In genomic region chr15:76139368-76140068, GRCh38 we compare ENCODE assay signal across 8 cellular contexts.
DNase-seq lines count a peak whose midpoint lies in the region; ATAC-seq lines count a peak whose summit lies in the region.

No MANE protein-coding gene starts in this region.

- H3K27me3 ChIP-seq in effector memory CD4-positive, alpha-beta T cell (replicated peaks; ENCODE audit: control insufficient read depth, insufficient read depth, low read length, poor library complexity, severe bottlenecking), result no peaks in the 10 kb centered on the region

- H3K9me3 Mint-ChIP-seq in activated CD4-positive, alpha-beta memory T cell treated with anti-CD3 and anti-CD28 coated beads for 36 hours, result peaks cover 4% of the 10 kb centered on the region
- H3K9me3 Mint-ChIP-seq in memory B cell, result peaks cover 2% of the 10 kb centered on the region

- no peak overlapping the region for H3K4me3 ChIP-seq in effector memory CD4-positive, alpha-beta T cell (ENCODE audit: insufficient read depth, low read depth, low read length, poor library complexity, severe bottlenecking)

- CTCF ChIA-PET in activated CD4-positive, alpha-beta memory T cell treated with anti-CD3 and anti-CD28 coated beads for 36 hours (lab: Charles Lee), result interaction anchor here (0.7 to 21.0 kb wide), 37 partner anchors 9 to 1404 kb away, joined by 3 to 441 read pairs (median 6); partner anchors contain the start of gene TMEM266

- H3K4me1 ChIP-seq in effector memory CD4-positive, alpha-beta T cell (ENCODE audit: control insufficient read depth, insufficient read depth, low read length, poor library complexity, severe bottlenecking), result no peaks in the 10 kb centered on the region

- no peak overlapping the region for H3K27ac ChIP-seq in effector memory CD4-positive, alpha-beta T cell (ENCODE audit: insufficient read depth, low read length, poor library complexity, severe bottlenecking)

- H3K36me3 ChIP-seq in effector memory CD4-positive, alpha-beta T cell (ENCODE audit: control insufficient read depth, insufficient read depth, low read length), result no peaks in the 10 kb centered on the region

- peaks cover 26% of the 10 kb centered on the region for H3K27me3 Mint-ChIP-seq in activated CD4-positive, alpha-beta memory T cell treated with anti-CD3 and anti-CD28 coated beads for 36 hours
- peaks cover 16% of the 10 kb centered on the region for H3K27me3 Mint-ChIP-seq in memory B cell

- H3K9me3 ChIP-seq in effector memory CD4-positive, alpha-beta T cell (ENCODE audit: control insufficient read depth, low read length), result no peaks in the 10 kb centered on the region

- ATAC-seq in HG02870 (IDR thresholded peaks at IDR 0.05; ENCODE audit: unreplicated experiment) (peak; percentile 47), memory B cell (ENCODE audit: low read depth) (peak; percentile 93), HG02970 (IDR thresholded peaks at IDR 0.05; ENCODE audit: low FRiP score, unreplicated experiment) (no peak)

- H3K27ac Mint-ChIP-seq in activated CD4-positive, alpha-beta memory T cell treated with anti-CD3 and anti-CD28 coated beads for 36 hours, result no peak overlapping the region
- no peak overlapping the region for H3K27ac Mint-ChIP-seq in memory B cell

- DNase-seq in ELF-1 (ENCODE audit: low read depth, low spot score) (peak; percentile 92), NCI-H526 treated with DMSO at 0.1 percent for 48 hours (lab: John Stamatoyannopoulos, UW) (peak; percentile 30), memory B cell (ENCODE audit: low spot score in 2 of 2) (peak; percentile 78 to 83)
- DNase-seq in activated CD4-positive, alpha-beta memory T cell treated with anti-CD3 and anti-CD28 coated beads for 36 hours, result peak; percentile 84
- DNase-seq in effector memory CD4-positive, alpha-beta T cell, result peak; percentile 16 to 42 (median 16)
- peak; percentile 51 to 55 for DNase-seq in stimulated activated CD8-positive, alpha-beta memory T cell treated with anti-CD3 and anti-CD28 coated beads, Interleukin-15, amount 100 ng/mL, for 48 hours (ENCODE audit: low read depth in 2 of 2)

- peaks cover 9% of the 10 kb centered on the region for H3K4me1 Mint-ChIP-seq in activated CD4-positive, alpha-beta memory T cell treated with anti-CD3 and anti-CD28 coated beads for 36 hours (ENCODE audit: low read depth)
- peaks cover 3% of the 10 kb centered on the region for H3K4me1 Mint-ChIP-seq in memory B cell

- intact Hi-C loops in activated CD4-positive, alpha-beta memory T cell treated with anti-CD3 and anti-CD28 coated beads for 36 hours (cut with micrococcal nuclease), result loop anchor here (1.0 to 10.0 kb wide), 4 partner anchors 12 to 415 kb away; a partner anchor contains a TSS

- POLR2A ChIA-PET in activated CD4-positive, alpha-beta memory T cell treated with anti-CD3 and anti-CD28 coated beads for 36 hours (lab: Charles Lee), result interaction anchor here (0.6 kb wide), 1 partner anchor 47 kb away, joined by 3 read pairs; no protein-coding TSS in a partner anchor

- no peaks in the 10 kb centered on the region for H3K36me3 Mint-ChIP-seq in activated CD4-positive, alpha-beta memory T cell treated with anti-CD3 and anti-CD28 coated beads for 36 hours
- H3K36me3 Mint-ChIP-seq in memory B cell, result no peaks in the 10 kb centered on the region

- no peak overlapping the region for H3K4me3 Mint-ChIP-seq in activated CD4-positive, alpha-beta memory T cell treated with anti-CD3 and anti-CD28 coated beads for 36 hours
- H3K4me3 Mint-ChIP-seq in memory B cell, result no peak overlapping the region

Comparison
In these comparisons a context has a peak if more than half of its experiments do, and no peak if none do; other contexts are left out.
1. DNase-seq: peak in every context shown above with its lines; median percentile 92 in ELF-1; 84 in activated CD4-positive, alpha-beta memory T cell treated with anti-CD3 and anti-CD28 coated beads for 36 hours; 80 in memory B cell; 53 in stimulated activated CD8-positive, alpha-beta memory T cell treated with anti-CD3 and anti-CD28 coated beads, Interleukin-15, amount 100 ng/mL, for 48 hours; 30 in NCI-H526 treated with DMSO at 0.1 percent for 48 hours; 16 in effector memory CD4-positive, alpha-beta T cell.